In the genomic region with DNA sequence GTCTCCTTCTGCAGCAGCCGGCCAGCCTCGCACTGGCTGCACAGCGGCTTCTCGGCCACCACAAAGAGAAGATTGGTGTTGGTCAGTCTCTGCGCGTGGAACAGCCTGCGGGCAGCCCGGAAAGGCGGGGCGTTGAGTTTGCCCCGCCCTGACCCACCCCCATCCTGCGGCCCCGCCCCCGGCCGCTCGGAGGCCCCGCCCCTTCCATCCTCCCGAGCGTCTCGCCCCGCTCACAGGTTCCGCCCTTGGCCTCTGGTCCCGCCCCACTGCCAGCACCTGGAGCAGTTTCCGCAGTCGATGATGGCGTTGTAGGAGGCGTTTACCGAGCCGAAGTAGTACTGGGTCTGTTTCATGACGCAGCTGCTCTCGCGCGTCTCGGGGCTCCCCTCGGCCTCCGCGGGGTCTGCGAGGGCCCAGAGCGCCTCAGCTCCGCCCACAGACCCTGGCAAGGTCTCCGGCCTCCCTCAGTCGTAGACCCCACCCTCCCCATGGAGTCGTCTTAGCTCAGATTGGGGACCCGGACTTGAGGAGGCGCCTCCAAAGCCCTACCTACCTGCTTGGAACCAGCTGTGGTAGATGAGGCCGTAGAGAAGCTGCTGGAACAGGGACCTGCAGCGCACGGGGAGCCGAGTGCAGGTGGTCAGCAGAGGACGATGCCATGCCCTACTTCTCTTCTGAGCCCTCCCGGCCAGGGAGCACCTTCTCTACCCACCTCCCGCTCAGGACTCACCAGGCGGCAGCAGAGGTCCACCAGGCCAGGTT, we compare ENCODE assay signal across 8 cellular contexts. TPM values are rescaled to one million over a fixed set of nuclear protein-coding genes. Genes with fewer than 3 reads are reported as not detected.
DNase-seq lines count a peak whose midpoint lies in the region; ATAC-seq and TF ChIP-seq lines count a peak whose summit lies in the region.

No MANE protein-coding gene starts in this region.

- peak overlapping the region; percentile 86 for H3K4me3 Mint-ChIP-seq in activated naive CD4-positive, alpha-beta T cell treated with anti-CD3 and anti-CD28 coated beads, Interleukin-2, amount 50 U/mL, for 24 hours

- H3K27ac Mint-ChIP-seq in activated naive CD4-positive, alpha-beta T cell treated with anti-CD3 and anti-CD28 coated beads, Interleukin-2, amount 50 U/mL, for 24 hours = peak overlapping the region; percentile 59

- 7% methylated on average over 32 of the region's 53 CpGs; no CpG with 5 or more reads in 1 of the 2 donors for WGBS in transverse colon (ENCODE audit: low coverage in 1 of 2), 2 donors

- H3K36me3 Mint-ChIP-seq in activated naive CD4-positive, alpha-beta T cell treated with anti-CD3 and anti-CD28 coated beads, Interleukin-2, amount 50 U/mL, for 24 hours = no peaks in the 10 kb centered on the region

- H3K4me3 ChIP-seq in cardiac muscle cell = peak overlapping the region; percentile 32
- peak overlapping the region; percentile 43 to 61 (median 54) for H3K4me3 ChIP-seq in transverse colon

- TF ChIP-seq EP300 in transverse colon (IDR thresholded peaks at IDR 0.05; ENCODE audit: low read depth) = no peak

- TF ChIP-seq CTCF in cardiac muscle cell (IDR thresholded peaks at IDR 0.05; ENCODE audit: low read depth, low read length) (no peak), transverse colon (IDR thresholded peaks at IDR 0.05) (peak in 1 of 5 experiments; percentile 7)

- DNase-seq in Ammon's horn (ENCODE audit: low spot score) (peak; percentile 70), SK-N-DZ (ENCODE audit: low spot score) (peak; percentile 78), cardiac muscle cell (ENCODE audit: low read depth in 1 of 2, low spot score in 1 of 2) (peak; percentile 76 to 86), posterior vena cava (ENCODE audit: low spot score) (peak; percentile 95), transverse colon (peak; percentile 96)

- in situ Hi-C loops in transverse colon (cut with MboI; ENCODE audit: low pct_ligation_motif_present in 1 of 4, low pct_unique_long_range_greater_than_20kb in 1 of 4, low sequenced_read_pairs in 3 of 4) = loop anchor here in 1 of 4 donors (25.0 kb wide), 1 partner anchor 197 kb away; a partner anchor contains a TSS

- H3K9me3 ChIP-seq in cardiac muscle cell (ENCODE audit: low read depth) (no peaks in the 10 kb centered on the region), transverse colon (no peaks in the 10 kb centered on the region)

- TF ChIP-seq POLR2A in transverse colon (IDR thresholded peaks at IDR 0.05) = peak; percentile 84

- no peaks in the 10 kb centered on the region for H3K27me3 Mint-ChIP-seq in activated naive CD4-positive, alpha-beta T cell treated with anti-CD3 and anti-CD28 coated beads, Interleukin-2, amount 50 U/mL, for 24 hours

- H3K27ac ChIP-seq in cardiac muscle cell = no peak overlapping the region
- peak overlapping the region; percentile 73 to 79 (median 77) for H3K27ac ChIP-seq in transverse colon

- ATAC-seq in GM19324 (IDR thresholded peaks at IDR 0.05; ENCODE audit: low FRiP score, unreplicated experiment) (peak; percentile 79), HG03457 (IDR thresholded peaks at IDR 0.05; ENCODE audit: unreplicated experiment) (peak; percentile 61)

- H3K27me3 ChIP-seq in cardiac muscle cell (no peaks in the 10 kb centered on the region), transverse colon (no peaks in the 10 kb centered on the region)

- H3K36me3 ChIP-seq in cardiac muscle cell (no peaks in the 10 kb centered on the region), transverse colon (no peaks in the 10 kb centered on the region)

- intact Hi-C loops in posterior vena cava (cut with DNase I) (no loop called here), transverse colon (cut with DNase I; ENCODE audit: low total_unique reads) (no loop called here)

- no peaks in the 10 kb centered on the region for H3K4me1 ChIP-seq in cardiac muscle cell (ENCODE audit: low read depth)
- H3K4me1 ChIP-seq in transverse colon = peaks cover 6 to 16% (median 11%) of the 10 kb centered on the region in 4 donors

- H3K9me3 Mint-ChIP-seq in activated naive CD4-positive, alpha-beta T cell treated with anti-CD3 and anti-CD28 coated beads, Interleukin-2, amount 50 U/mL, for 24 hours = no peaks in the 10 kb centered on the region

- H3K4me1 Mint-ChIP-seq in activated naive CD4-positive, alpha-beta T cell treated with anti-CD3 and anti-CD28 coated beads, Interleukin-2, amount 50 U/mL, for 24 hours = peaks cover 30% of the 10 kb centered on the region

RNA-seq across cellular contexts. Expression of a gene that starts 5.9 kb away (rescaled TPM):
- 24.8 and 26.1 TPM in 2 replicates for polyA plus RNA-seq in SK-N-DZ (2014; cell fraction: cytosol; rRNA removed)
- polyA plus RNA-seq in SK-N-DZ (2014; cell fraction: nucleus; rRNA removed) = 10.8 and 14.3 TPM in 2 replicates
- 67.0 and 67.9 TPM in 2 replicates for total RNA-seq in cardiac muscle cell
- polyA plus RNA-seq in cardiac muscle cell = 48.2 and 57.9 TPM in 2 replicates
- 10 to 100 TPM; 29.3 TPM for total RNA-seq in posterior vena cava
- total RNA-seq in transverse colon = 100 to 1,000 TPM in 1 of 4 donors, 10 to 100 TPM in 3; 71.8 to 103 (median 81.9) TPM

RNA-seq across cellular contexts. Expression of a gene that starts 14.6 kb away (rescaled TPM):
- 28.2 and 28.8 TPM in 2 replicates for polyA plus RNA-seq in SK-N-DZ (2014; cell fraction: cytosol; rRNA removed)
- polyA plus RNA-seq in SK-N-DZ (2014; cell fraction: nucleus; rRNA removed) = 19.9 and 28.3 TPM in 2 replicates
- total RNA-seq in cardiac muscle cell = 10.7 and 26.4 TPM in 2 replicates
- polyA plus RNA-seq in cardiac muscle cell = 15.7 and 23.8 TPM in 2 replicates
- total RNA-seq in posterior vena cava = 10 to 100 TPM in 1 of 2 donors, 1 to 10 TPM in 1; 7.9 to 10.5 TPM
- total RNA-seq in transverse colon = 10 to 100 TPM; 23.7 to 53.9 (median 35.6) TPM

RNA-seq across cellular contexts. Expression of a gene that starts 14.7 kb away (rescaled TPM):
- 24.3 and 25.9 TPM in 2 replicates for polyA plus RNA-seq in SK-N-DZ (2014; cell fraction: cytosol; rRNA removed)
- polyA plus RNA-seq in SK-N-DZ (2014; cell fraction: nucleus; rRNA removed) = 119 and 128 TPM in 2 replicates
- total RNA-seq in cardiac muscle cell (33.2 and 34.6 TPM in 2 replicates), posterior vena cava (10 to 100 TPM; 10.6 to 17.4 TPM), transverse colon (10 to 100 TPM in 2 of 4 donors, 1 to 10 TPM in 2; 6.0 to 29.2 (median 13.1) TPM)
- polyA plus RNA-seq in cardiac muscle cell = 51.9 and 64.4 TPM in 2 replicates

RNA-seq across cellular contexts. Expression of a gene that starts 19.7 kb away (rescaled TPM):
- 0.66 and 1.2 TPM in 2 replicates for polyA plus RNA-seq in SK-N-DZ (2014; cell fraction: cytosol; rRNA removed)
- 5.2 and 7.3 TPM in 2 replicates for polyA plus RNA-seq in SK-N-DZ (2014; cell fraction: nucleus; rRNA removed)
- total RNA-seq in cardiac muscle cell (0.56 and 2.8 TPM in 2 replicates), posterior vena cava (under 1 TPM; 0.23 to 0.24 TPM), transverse colon (not detected)
- polyA plus RNA-seq in cardiac muscle cell = 1.3 and 1.8 TPM in 2 replicates

RNA-seq across cellular contexts. Expression of a gene that starts 24.6 kb away (rescaled TPM):
- 27.8 and 29.4 TPM in 2 replicates for polyA plus RNA-seq in SK-N-DZ (2014; cell fraction: cytosol; rRNA removed)
- polyA plus RNA-seq in SK-N-DZ (2014; cell fraction: nucleus; rRNA removed) = 30.0 and 30.9 TPM in 2 replicates
- total RNA-seq in cardiac muscle cell = 13.0 and 23.1 TPM in 2 replicates
- polyA plus RNA-seq in cardiac muscle cell = 23.8 and 33.5 TPM in 2 replicates
- 10 to 100 TPM; 31.3 to 40.3 TPM for total RNA-seq in posterior vena cava
- 10 to 100 TPM in 3 of 4 donors, 1 to 10 TPM in 1; 9.8 to 29.2 (median 21.7) TPM for total RNA-seq in transverse colon
